8 cellular contexts compared by ENCODE assay signal in the genomic region with DNA sequence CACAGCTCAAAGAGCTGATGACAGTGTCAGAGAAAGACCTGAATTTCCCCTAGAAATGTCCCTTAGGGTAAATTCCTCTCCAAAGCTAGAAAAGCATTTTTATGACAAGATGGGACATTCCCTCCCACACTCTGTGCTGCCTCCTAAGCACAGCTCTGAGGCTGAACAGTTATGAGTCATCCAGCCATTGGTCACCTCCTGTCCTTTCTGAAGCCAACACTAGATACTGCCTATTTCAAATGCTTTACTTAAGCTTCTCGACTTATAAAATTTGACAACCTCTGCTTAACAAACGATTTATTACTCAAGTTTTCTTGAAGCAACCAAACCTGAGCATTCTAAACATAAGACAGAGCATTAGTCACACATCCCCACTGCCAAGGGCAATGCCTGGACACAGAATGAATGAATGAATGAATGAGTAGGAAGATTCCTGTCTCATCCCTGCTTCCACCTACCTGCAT. TPM values are rescaled to one million over a fixed set of nuclear protein-coding genes. Genes with fewer than 3 reads are reported as not detected.
DNase-seq lines count a peak whose midpoint lies in the region; ATAC-seq, FAIRE-seq and TF ChIP-seq lines count a peak whose summit lies in the region.

No MANE protein-coding gene starts in this region.

- POLR2A ChIA-PET in endothelial cell of umbilical vein (lab: Charles Lee) = interaction anchor here (1.0 kb wide), 1 partner anchor 8 kb away, joined by 3 read pairs; no protein-coding TSS in a partner anchor

- FAIRE-seq in endothelial cell of umbilical vein (lab: Jason Lieb, UNC) = peak; percentile 86

- no peaks in the 10 kb centered on the region for H3K27me3 ChIP-seq in endothelial cell of umbilical vein (ENCODE audit: control insufficient read depth in 2 of 2, insufficient read depth in 2 of 2, low read length in 2 of 2)

- intact Hi-C loops in endothelial cell of umbilical vein (cut with micrococcal nuclease) = no loop called here
- intact Hi-C loops in posterior vena cava (cut with DNase I) = loop anchor here in 1 of 2 donors (5.0 kb wide), 1 partner anchor 118 kb away; no protein-coding TSS in a partner anchor

- no peak overlapping the region for H3K27ac ChIP-seq in endothelial cell of umbilical vein (ENCODE audit: insufficient read depth, low read depth, low read length)

- H3K4me1 ChIP-seq in endothelial cell of umbilical vein (ENCODE audit: control insufficient read depth, extremely low read depth, insufficient read depth, low read length) = peaks cover 3% of the 10 kb centered on the region

- no TSS peak for BruUV-seq in endothelial cell of umbilical vein (replicated peaks; lab: Mats Ljungman, UMichigan)

- H3K9ac ChIP-seq in endothelial cell of umbilical vein (replicated peaks; ENCODE audit: extremely low read depth, insufficient read depth, low read length) = no peak overlapping the region

- H2AFZ ChIP-seq in endothelial cell of umbilical vein (ENCODE audit: low read depth, low read length) = no peak overlapping the region

- H3K36me3 ChIP-seq in endothelial cell of umbilical vein (ENCODE audit: control insufficient read depth in 2 of 2, extremely low read depth in 1 of 2, insufficient read depth in 2 of 2, low read length in 2 of 2) = peaks cover 0 to 1% of the 10 kb centered on the region in 2 experiments

- no peaks in the 10 kb centered on the region for H4K20me1 ChIP-seq in endothelial cell of umbilical vein (replicated peaks; ENCODE audit: control insufficient read depth, extremely low read depth, insufficient read depth, low read length)

- no peaks in the 10 kb centered on the region for H3K79me2 ChIP-seq in endothelial cell of umbilical vein (ENCODE audit: control insufficient read depth, insufficient read depth, low read length)

- dilution Hi-C loops in endothelial cell of umbilical vein (cut with MboI; ENCODE audit: extremely low pct_ligation_motif_present, low sequenced_read_pairs) = no loop called here

- CTCF ChIA-PET in endothelial cell of umbilical vein (lab: Charles Lee) = interaction anchor here (0.8 to 1.2 kb wide), 2 partner anchors 36 to 73 kb away, joined by 3 to 4 read pairs; a partner anchor contains a TSS

- TF ChIP-seq CTCF in endothelial cell of umbilical vein (IDR thresholded peaks at IDR 0.05; ENCODE audit: extremely low read depth in 1 of 2, insufficient read depth in 1 of 2, low read depth in 1 of 2, low read length in 2 of 2) = no peak

- no peak overlapping the region for H3K4me3 ChIP-seq in endothelial cell of umbilical vein (replicated peaks in 1 of 3; ENCODE audit: insufficient read depth in 1 of 3, low read depth in 1 of 3, low read length in 3 of 3)

- ATAC-seq in GM21423 (IDR thresholded peaks at IDR 0.05; ENCODE audit: unreplicated experiment) (peak; percentile 63), HG03469 (IDR thresholded peaks at IDR 0.05; ENCODE audit: unreplicated experiment) (peak; percentile 73)

- peak; percentile 3 for DNase-seq in ELR (ENCODE audit: low read depth)
- DNase-seq in endothelial cell of umbilical vein (ENCODE audit: low read depth, low spot score) = peak; percentile 42
- DNase-seq in medulla oblongata (ENCODE audit: extremely low spot score) = no peak
- DNase-seq in posterior vena cava (ENCODE audit: low spot score) = no peak
- DNase-seq in NCI-H2029 (lab: John Stamatoyannopoulos, UW) = no peak
- DNase-seq in activated naive CD4-positive, alpha-beta T cell (lab: John Stamatoyannopoulos, UW) = no peak

- H3K9me1 ChIP-seq in endothelial cell of umbilical vein (replicated peaks; ENCODE audit: control insufficient read depth, extremely low read depth, insufficient read depth, low read length) = no peaks in the 10 kb centered on the region

- no peak for TF ChIP-seq POLR2A in endothelial cell of umbilical vein (IDR thresholded peaks at IDR 0.05; ENCODE audit: low read depth, low read length)

- H3K9me3 ChIP-seq in endothelial cell of umbilical vein (replicated peaks; ENCODE audit: control insufficient read depth, insufficient read depth, low read length) = no peaks in the 10 kb centered on the region

- H3K4me2 ChIP-seq in endothelial cell of umbilical vein (ENCODE audit: insufficient read depth, low read length) = no peak overlapping the region

TF ChIP-seq in endothelial cell of umbilical vein, 7 proteins besides CTCF, POLR2A, EP300 and RAD21:
- TF ChIP-seq FOS (IDR thresholded peaks at IDR 0.05; ENCODE audit: borderline replicate concordance, insufficient read depth, low read length) (peak; percentile 66), JUN (IDR thresholded peaks at IDR 0.05; ENCODE audit: borderline replicate concordance, insufficient read depth, insufficient read length, low read depth) (peak; percentile 50), EZH2 (IDR thresholded peaks at IDR 0.05; ENCODE audit: borderline replicate concordance, low read depth, low read length, severe bottlenecking) (no peak)

RNA-seq across cellular contexts. Expression of a gene that starts 35.4 kb away (rescaled TPM):
- 24.2 and 25.2 TPM in 2 replicates for total RNA-seq in endothelial cell of umbilical vein
- polyA plus RNA-seq in endothelial cell of umbilical vein = 2.9 and 3.9 TPM in 2 replicates
- polyA plus RNA-seq in endothelial cell of umbilical vein (2011; cell fraction: cytosol; rRNA removed) = 4.7 and 4.8 TPM in 2 replicates
- 10.8 and 12.9 TPM in 2 replicates for polyA plus RNA-seq in endothelial cell of umbilical vein (2011; cell fraction: nucleus; rRNA removed)
- polyA plus RNA-seq in endothelial cell of umbilical vein (2012) = 23.5 and 24.6 TPM in 2 replicates
- 8.4 and 10.5 TPM in 2 replicates for polyA minus RNA-seq in endothelial cell of umbilical vein
- polyA minus RNA-seq in endothelial cell of umbilical vein (2011; cell fraction: cytosol; rRNA and poly(A)+ RNA removed) = 1.2 TPM
- polyA minus RNA-seq in endothelial cell of umbilical vein (2011; cell fraction: nucleus; rRNA and poly(A)+ RNA removed) = 6.4 and 8.8 TPM in 2 replicates
- total RNA-seq in posterior vena cava = 1 to 10 TPM; 4.2 to 4.5 TPM

RNA-seq across cellular contexts. Expression of a gene that starts 57.3 kb away (rescaled TPM):
- total RNA-seq in endothelial cell of umbilical vein (not detected in 2 replicates), posterior vena cava (not detected)
- not detected in 2 replicates for polyA plus RNA-seq in endothelial cell of umbilical vein
- polyA plus RNA-seq in endothelial cell of umbilical vein (2011; cell fraction: cytosol; rRNA removed) = not detected in 2 replicates
- not detected in 2 replicates for polyA plus RNA-seq in endothelial cell of umbilical vein (2011; cell fraction: nucleus; rRNA removed)
- polyA plus RNA-seq in endothelial cell of umbilical vein (2012) = not detected in 2 replicates
- polyA minus RNA-seq in endothelial cell of umbilical vein = not detected in 2 replicates
- not detected for polyA minus RNA-seq in endothelial cell of umbilical vein (2011; cell fraction: cytosol; rRNA and poly(A)+ RNA removed)
- not detected in 2 replicates for polyA minus RNA-seq in endothelial cell of umbilical vein (2011; cell fraction: nucleus; rRNA and poly(A)+ RNA removed)

Comparison
In these comparisons a context has a peak if more than half of its experiments do, and no peak if none do; other contexts are left out.
1. DNase-seq: peak in ELR (single experiment) and endothelial cell of umbilical vein (single experiment); none in medulla oblongata (single experiment), posterior vena cava (single experiment), NCI-H2029 (single experiment) and activated naive CD4-positive, alpha-beta T cell (0 of 4).